ENCODE assay signal across 11 cellular contexts in genomic region chr12:55479136-55479535, GRCh38. TPM values are rescaled to one million over a fixed set of nuclear protein-coding genes. Genes with fewer than 3 reads are reported as not detected.
"Had no signal": no experiment of that assay in that cellular context is flagged by ENCODE, and none has a peak within 500 bp of the region (broad histone marks: within the 10 kb centered on the region; RNA-seq: fewer than 3 reads in every experiment).

No MANE protein-coding gene starts in this region.

RNA-seq across cellular contexts. Expression of gene OR6C70, which starts 9.2 kb away (rescaled TPM):
- total RNA-seq: OCI-LY7, PC-3, PC-9, Peyer's patch, Right ventricle myocardium inferior, Right ventricle myocardium superior, RPMI7951, SJCRH30, SJSA1, SK-MEL-5 had no signal
- polyA plus RNA-seq: SK-N-SH had no signal

RNA-seq across cellular contexts. Expression of gene OR6C68, which starts 13.0 kb away (rescaled TPM):
- total RNA-seq: OCI-LY7, PC-3, PC-9, Peyer's patch, Right ventricle myocardium inferior, Right ventricle myocardium superior, RPMI7951, SJCRH30, SJSA1, SK-MEL-5 had no signal
- polyA plus RNA-seq: SK-N-SH had no signal

RNA-seq across cellular contexts. Expression of gene OR6C2, which starts 35.3 kb away (rescaled TPM):
- total RNA-seq: OCI-LY7, PC-3, PC-9, Peyer's patch, Right ventricle myocardium inferior, Right ventricle myocardium superior, RPMI7951, SJCRH30, SJSA1, SK-MEL-5 had no signal
- polyA plus RNA-seq: SK-N-SH had no signal

RNA-seq across cellular contexts. Expression of gene OR6C76, which starts 53.1 kb away (rescaled TPM):
- total RNA-seq: OCI-LY7, PC-3, PC-9, Peyer's patch, Right ventricle myocardium inferior, Right ventricle myocardium superior, RPMI7951, SJCRH30, SJSA1, SK-MEL-5 had no signal
- polyA plus RNA-seq: SK-N-SH had no signal
